Comparison of ENCODE assay signal across 9 cellular contexts in the genomic region with DNA sequence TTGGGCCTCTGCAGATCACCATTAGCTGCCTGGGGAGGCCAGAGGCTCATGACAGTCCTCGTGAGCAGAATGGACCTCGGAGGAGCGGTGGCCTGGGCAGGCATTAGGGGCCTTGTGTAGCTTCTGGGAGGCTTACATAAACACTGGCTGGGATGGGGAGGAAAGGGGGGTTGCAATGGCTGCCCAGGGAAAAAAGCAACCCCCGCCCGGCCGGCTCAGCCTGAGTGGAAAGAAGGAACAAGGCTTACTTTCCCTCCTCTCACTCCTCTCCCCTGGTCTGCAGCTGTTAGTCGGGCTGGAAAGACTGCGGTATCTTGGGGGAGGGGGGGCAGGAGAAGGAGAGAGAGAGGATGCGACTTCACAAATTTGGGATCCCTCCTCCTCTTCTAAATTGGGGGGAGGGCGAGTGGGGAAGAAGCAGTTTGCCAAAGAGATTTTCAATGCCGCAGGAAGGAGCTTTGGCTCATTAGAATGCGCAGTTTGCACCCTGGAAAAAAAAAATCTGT. TPM values are rescaled to one million over a fixed set of nuclear protein-coding genes. Genes with fewer than 3 reads are reported as not detected.
DNase-seq lines count a peak whose midpoint lies in the region; ATAC-seq, FAIRE-seq and TF ChIP-seq lines count a peak whose summit lies in the region.
"Had no signal": no experiment of that assay in that cellular context is flagged by ENCODE, and none has a peak within 500 bp of the region (broad histone marks: within the 10 kb centered on the region; RNA-seq: fewer than 3 reads in every experiment).

No MANE protein-coding gene starts in this region.

- H3K9ac ChIP-seq in astrocyte (ENCODE audit: low read length): peak overlapping the region; percentile 13

- H3K4me1 ChIP-seq in astrocyte (ENCODE audit: insufficient read depth, low read length): peaks cover 50% of the 10 kb centered on the region

- H3K27ac ChIP-seq in HL-60 (replicated peaks) (peak overlapping the region; percentile 90), astrocyte (ENCODE audit: low read depth, low read length) (no peak overlapping the region)
- H3K27ac ChIP-seq: PC-9 had no signal

- TF ChIP-seq CTCF in HL-60 (IDR thresholded peaks at IDR 0.05; ENCODE audit: insufficient read depth, low read length) (no peak), astrocyte (IDR thresholded peaks at IDR 0.05; ENCODE audit: insufficient read depth, low read depth, low read length) (no peak)

- H3K4me3 Mint-ChIP-seq in astrocyte (ENCODE audit: unreplicated experiment) (peak overlapping the region; percentile 31), memory B cell (peak overlapping the region; percentile 44)
- H3K4me3 Mint-ChIP-seq in stimulated activated memory B cell treated with anti-CD40 and anti-IgM and Interleukin-4, amounts not matched to agents 10 μg/mL and 1 μg/mL and 100 μg/mL, for 72 hours: no peak overlapping the region

- no peak for DNase-seq in HL-60 (ENCODE audit: low read depth in 1 of 2, low spot score in 1 of 2)
- no peak for DNase-seq in astrocyte (ENCODE audit: low read depth)
- DNase-seq in memory B cell (ENCODE audit: low spot score in 2 of 2): no peak
- DNase-seq in DMS79 treated with DMSO at 0.1 percent for 48 hours (lab: John Stamatoyannopoulos, UW): no peak
- DNase-seq in activated CD8-positive, alpha-beta memory T cell treated with anti-CD3 and anti-CD28 coated beads for 24 hours: no peak
- DNase-seq: PC-9 had no signal

- H3K27me3 Mint-ChIP-seq in astrocyte (ENCODE audit: low read depth, unreplicated experiment) (peaks cover 3% of the 10 kb centered on the region), memory B cell (no peaks in the 10 kb centered on the region)
- H3K27me3 Mint-ChIP-seq in stimulated activated memory B cell treated with anti-CD40 and anti-IgM and Interleukin-4, amounts not matched to agents 10 μg/mL and 1 μg/mL and 100 μg/mL, for 72 hours: no peaks in the 10 kb centered on the region

- no peaks in the 10 kb centered on the region for H3K79me2 ChIP-seq in astrocyte (ENCODE audit: insufficient read depth, low read length)

- H3K4me1 Mint-ChIP-seq in astrocyte (ENCODE audit: low read depth, unreplicated experiment) (peaks cover 66% of the 10 kb centered on the region), memory B cell (peaks cover 40% of the 10 kb centered on the region)
- peaks cover 45% of the 10 kb centered on the region for H3K4me1 Mint-ChIP-seq in stimulated activated memory B cell treated with anti-CD40 and anti-IgM and Interleukin-4, amounts not matched to agents 10 μg/mL and 1 μg/mL and 100 μg/mL, for 72 hours

- no peaks in the 10 kb centered on the region for H3K36me3 Mint-ChIP-seq in astrocyte (ENCODE audit: low read depth, unreplicated experiment)
- no peaks in the 10 kb centered on the region for H3K36me3 Mint-ChIP-seq in memory B cell
- no peaks in the 10 kb centered on the region for H3K36me3 Mint-ChIP-seq in stimulated activated memory B cell treated with anti-CD40 and anti-IgM and Interleukin-4, amounts not matched to agents 10 μg/mL and 1 μg/mL and 100 μg/mL, for 72 hours

- ATAC-seq in memory B cell (ENCODE audit: low read depth) (no peak), GM19023 (IDR thresholded peaks at IDR 0.05; ENCODE audit: unreplicated experiment) (no peak), HG03520 (IDR thresholded peaks at IDR 0.05; ENCODE audit: unreplicated experiment) (no peak)
- ATAC-seq in stimulated activated memory B cell treated with anti-CD40 and anti-IgM and Interleukin-4, amounts not matched to agents 10 μg/mL and 1 μg/mL and 100 μg/mL, for 72 hours: no peak

- H3K27me3 ChIP-seq in HL-60 (ENCODE audit: insufficient read depth, poor library complexity, severe bottlenecking) (no peaks in the 10 kb centered on the region), astrocyte (ENCODE audit: insufficient read depth, low read length) (no peaks in the 10 kb centered on the region)

- no peak for FAIRE-seq in astrocyte (lab: Jason Lieb, UNC)

- H3K4me3 ChIP-seq in HL-60 (replicated peaks; ENCODE audit: insufficient read depth, low read length) (no peak overlapping the region), astrocyte (ENCODE audit: insufficient read depth, low read depth, low read length) (no peak overlapping the region)
- H3K4me3 ChIP-seq: PC-9 had no signal

- H3K9me3 Mint-ChIP-seq in astrocyte (ENCODE audit: unreplicated experiment) (no peaks in the 10 kb centered on the region), memory B cell (no peaks in the 10 kb centered on the region)
- H3K9me3 Mint-ChIP-seq in stimulated activated memory B cell treated with anti-CD40 and anti-IgM and Interleukin-4, amounts not matched to agents 10 μg/mL and 1 μg/mL and 100 μg/mL, for 72 hours: no peaks in the 10 kb centered on the region

- peak overlapping the region; percentile 76 for H3K4me2 ChIP-seq in astrocyte (ENCODE audit: low read length)
- H3K4me2 ChIP-seq: PC-9 had no signal

- H4K20me1 ChIP-seq in astrocyte (ENCODE audit: insufficient read depth, low read length): no peaks in the 10 kb centered on the region

- no peak overlapping the region for H2AFZ ChIP-seq in astrocyte (ENCODE audit: low read depth, low read length)
- H2AFZ ChIP-seq: PC-9 had no signal

- no peaks in the 10 kb centered on the region for H3K36me3 ChIP-seq in astrocyte (ENCODE audit: insufficient read depth, low read length)

- no peak overlapping the region for H3K27ac Mint-ChIP-seq in astrocyte (ENCODE audit: unreplicated experiment)
- peak overlapping the region; percentile 94 for H3K27ac Mint-ChIP-seq in memory B cell
- peak overlapping the region; percentile 77 for H3K27ac Mint-ChIP-seq in stimulated activated memory B cell treated with anti-CD40 and anti-IgM and Interleukin-4, amounts not matched to agents 10 μg/mL and 1 μg/mL and 100 μg/mL, for 72 hours

- no peaks in the 10 kb centered on the region for H3K9me3 ChIP-seq in astrocyte (ENCODE audit: insufficient read depth, low read depth, low read length)

RNA-seq across cellular contexts. Expression of a gene that starts 6.4 kb away (rescaled TPM):
- 8.7 and 10.1 TPM in 2 replicates for total RNA-seq in astrocyte

RNA-seq across cellular contexts. Expression of a gene that starts 15.0 kb away (rescaled TPM):
- total RNA-seq in astrocyte: 81.9 and 83.3 TPM in 2 replicates

RNA-seq across cellular contexts. Expression of a gene that starts 33.5 kb away (rescaled TPM):
- total RNA-seq in astrocyte: 55.0 and 56.1 TPM in 2 replicates

RNA-seq across cellular contexts. Expression of a gene that starts 44.0 kb away (rescaled TPM):
- 16.7 and 20.4 TPM in 2 replicates for total RNA-seq in astrocyte

RNA-seq across cellular contexts. Expression of a gene that starts 52.6 kb away (rescaled TPM):
- 49.2 and 56.4 TPM in 2 replicates for total RNA-seq in astrocyte
